Comparison of ENCODE assay signal across 8 cellular contexts in genomic region chr5:151757233-151758140, GRCh38. TPM values are rescaled to one million over a fixed set of nuclear protein-coding genes. Genes with fewer than 3 reads are reported as not detected.
DNase-seq lines count a peak whose midpoint lies in the region; ATAC-seq, FAIRE-seq and TF ChIP-seq lines count a peak whose summit lies in the region.

No MANE protein-coding gene starts in this region.

- peak overlapping the region; percentile 95 for H3K4me3 Mint-ChIP-seq in HFFc6

- no peak for TF ChIP-seq RAD21 in SK-N-SH (IDR thresholded peaks at IDR 0.05; ENCODE audit: low read length)

- H3K27me3 ChIP-seq in SK-N-SH (ENCODE audit: insufficient read depth) (no peaks in the 10 kb centered on the region), bronchial epithelial cell (ENCODE audit: control insufficient read depth, insufficient read depth, low read length) (no peaks in the 10 kb centered on the region), lung (ENCODE audit: control insufficient read depth, insufficient read depth) (no peaks in the 10 kb centered on the region), thoracic aorta (replicated peaks; ENCODE audit: insufficient read depth) (no peaks in the 10 kb centered on the region)

- no peak for FAIRE-seq in bronchial epithelial cell (lab: Jason Lieb, UNC)

- H3F3A ChIP-seq in SK-N-SH (replicated peaks; ENCODE audit: insufficient read depth), result no peaks in the 10 kb centered on the region

- H3K36me3 ChIP-seq in SK-N-SH (replicated peaks in 1 of 2; ENCODE audit: control insufficient read depth in 1 of 2, insufficient read depth in 2 of 2, low read length in 1 of 2) (peaks cover 2 to 12% of the 10 kb centered on the region in 2 experiments), bronchial epithelial cell (ENCODE audit: control insufficient read depth, insufficient read depth, low read length) (peaks cover 2% of the 10 kb centered on the region), lung (ENCODE audit: control insufficient read depth in 2 of 2, insufficient read depth in 2 of 2, low read length in 2 of 2) (peaks cover 0 to 2% of the 10 kb centered on the region in 2 donors), thoracic aorta (no peaks in the 10 kb centered on the region)

- peak overlapping the region; percentile 86 for H3K27ac Mint-ChIP-seq in HFFc6

- POLR2A ChIA-PET in SK-N-SH (lab: Yijun Ruan, JAX), result interaction anchor here (0.8 to 2.1 kb wide), 2 partner anchors 9 to 14 kb away, joined by 3 to 10 read pairs; partner anchors contain the start of gene G3BP1

- CTCF ChIA-PET in SK-N-SH (lab: Yijun Ruan, JAX), result interaction anchor here (0.9 to 3.5 kb wide), 6 partner anchors 14 to 99 kb away, joined by 3 to 28 read pairs (median 6); partner anchors contain the start of gene G3BP1

- peaks cover 53% of the 10 kb centered on the region for H3K79me2 ChIP-seq in SK-N-SH (ENCODE audit: insufficient read depth)

- H3K9ac ChIP-seq in SK-N-SH, result peak overlapping the region; percentile 86

- 0 out of 2 replicates have a peak overlapping the region, but pooled peaks have one; percentile 88 for H2AFZ ChIP-seq in SK-N-SH (ENCODE audit: low read depth)

- H3K4me1 ChIP-seq in SK-N-SH (ENCODE audit: control insufficient read depth in 1 of 2, insufficient read depth in 2 of 2, low read depth in 1 of 2, low read length in 1 of 2), result peaks cover 0 to 17% of the 10 kb centered on the region in 2 experiments; a peak in 1 of 4 replicates
- peaks cover 0 to 8% of the 10 kb centered on the region in 2 donors for H3K4me1 ChIP-seq in lung (ENCODE audit: control insufficient read depth in 2 of 2, insufficient read depth in 2 of 2, low read length in 2 of 2)
- H3K4me1 ChIP-seq in thoracic aorta (ENCODE audit: control insufficient read depth in 1 of 2, low read depth in 2 of 2), result peaks cover 21 to 38% of the 10 kb centered on the region in 2 donors

- DNase-seq in ELF-1 (ENCODE audit: low read depth, low spot score) (peak; percentile 30), HFFc6 (no peak), SK-N-SH (no peak), bronchial epithelial cell (ENCODE audit: low read depth) (peak; percentile 34), lung (ENCODE audit: low spot score) (no peak), thoracic aorta (ENCODE audit: low spot score) (no peak), NCI-H2171 treated with DMSO at 0.1 percent for 48 hours (lab: John Stamatoyannopoulos, UW) (no peak), ureter (ENCODE audit: low spot score) (no peak)

- no peaks in the 10 kb centered on the region for H3K9me3 Mint-ChIP-seq in HFFc6

- H3K4me3 ChIP-seq in SK-N-SH (ENCODE audit: low read depth in 2 of 2, low read length in 1 of 2) (peak overlapping the region; percentile 73 to 85), bronchial epithelial cell (ENCODE audit: low read depth, low read length) (peak overlapping the region; percentile 80), lung (peak overlapping the region; percentile 88), thoracic aorta (peak overlapping the region; percentile 90)

- H3K36me3 Mint-ChIP-seq in HFFc6 (ENCODE audit: low read depth), result peaks cover 11% of the 10 kb centered on the region

- WGBS in SK-N-SH (ENCODE audit: low lambda C conversion rate), result 26% methylated on average over 9 of the region's 9 CpGs
- WGBS in lung, 2 donors, result 19 to 29% methylated on average over 9 of the region's 9 CpGs

- H3K4me2 ChIP-seq in SK-N-SH, result peak overlapping the region; percentile 92

- ATAC-seq in lung (ENCODE audit: insufficient read depth, low FRiP score) (no peak), thoracic aorta (ENCODE audit: insufficient number of reproducible peaks, low FRiP score, low read depth) (no peak)

- H3K4me1 Mint-ChIP-seq in HFFc6 (ENCODE audit: low read depth), result peaks cover 36% of the 10 kb centered on the region

- no peak for TF ChIP-seq EP300 in SK-N-SH (IDR thresholded peaks at IDR 0.05; ENCODE audit: borderline replicate concordance in 1 of 2, low read depth in 1 of 2, low read length in 1 of 2)

- H3K27ac ChIP-seq in SK-N-SH (ENCODE audit: low read depth in 2 of 2, low read length in 1 of 2) (peak overlapping the region; percentile 48 to 59; a peak in 2 of 4 replicates), lung (ENCODE audit: low read depth in 1 of 2, low read length in 1 of 2) (peak overlapping the region; percentile 79 to 93), thoracic aorta (peak overlapping the region; percentile 70 to 93)

- no peaks in the 10 kb centered on the region for H4K20me1 ChIP-seq in SK-N-SH (ENCODE audit: insufficient read depth)

- H3K9me2 ChIP-seq in SK-N-SH, result no peaks in the 10 kb centered on the region

- H3K9me3 ChIP-seq in SK-N-SH (no peaks in the 10 kb centered on the region), lung (ENCODE audit: control insufficient read depth in 2 of 2, insufficient read depth in 1 of 2, low read length in 1 of 2) (no peaks in the 10 kb centered on the region), thoracic aorta (no peaks in the 10 kb centered on the region)

- TF ChIP-seq CTCF in HFFc6 (IDR thresholded peaks at IDR 0.05), result no peak
- no peak for TF ChIP-seq CTCF in SK-N-SH (IDR thresholded peaks at IDR 0.05)
- no peak for TF ChIP-seq CTCF in bronchial epithelial cell (IDR thresholded peaks at IDR 0.05; ENCODE audit: insufficient read depth, low read length, severe bottlenecking)
- no peak for TF ChIP-seq CTCF in lung (IDR thresholded peaks at IDR 0.05; ENCODE audit: control extremely low read depth, extremely low read depth)
- TF ChIP-seq CTCF in thoracic aorta (IDR thresholded peaks at IDR 0.05), result no peak

- no peaks in the 10 kb centered on the region for H3K27me3 Mint-ChIP-seq in HFFc6 (ENCODE audit: insufficient read depth)

TF ChIP-seq in SK-N-SH, 30 proteins besides CTCF, POLR2A, EP300 and RAD21 (continues in another document):
- TF ChIP-seq MEF2A (IDR thresholded peaks at IDR 0.05; ENCODE audit: borderline replicate concordance, low read depth), result no peak
- no peak for TF ChIP-seq RFX5 (IDR thresholded peaks at IDR 0.05; ENCODE audit: low read length)
- no peak for TF ChIP-seq FOXM1 (IDR thresholded peaks at IDR 0.05; ENCODE audit: low read depth)
- TF ChIP-seq IRF3 (IDR thresholded peaks at IDR 0.05; ENCODE audit: low read depth, low read length), result no peak
- no peak for TF ChIP-seq SIN3A (IDR thresholded peaks at IDR 0.05; ENCODE audit: borderline replicate concordance, low read depth, low read length)
- TF ChIP-seq, protein P1, sequence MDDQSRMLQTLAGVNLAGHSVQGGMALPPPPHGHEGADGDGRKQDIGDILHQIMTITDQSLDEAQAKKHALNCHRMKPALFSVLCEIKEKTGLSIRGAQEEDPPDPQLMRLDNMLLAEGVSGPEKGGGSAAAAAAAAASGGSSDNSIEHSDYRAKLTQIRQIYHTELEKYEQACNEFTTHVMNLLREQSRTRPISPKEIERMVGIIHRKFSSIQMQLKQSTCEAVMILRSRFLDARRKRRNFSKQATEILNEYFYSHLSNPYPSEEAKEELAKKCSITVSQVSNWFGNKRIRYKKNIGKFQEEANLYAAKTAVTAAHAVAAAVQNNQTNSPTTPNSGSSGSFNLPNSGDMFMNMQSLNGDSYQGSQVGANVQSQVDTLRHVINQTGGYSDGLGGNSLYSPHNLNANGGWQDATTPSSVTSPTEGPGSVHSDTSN (IDR thresholded peaks at IDR 0.05), result no peak
- no peak for TF ChIP-seq CHD2 (IDR thresholded peaks at IDR 0.05; ENCODE audit: low read length, partially characterized antibody)
- TF ChIP-seq, protein P2, sequence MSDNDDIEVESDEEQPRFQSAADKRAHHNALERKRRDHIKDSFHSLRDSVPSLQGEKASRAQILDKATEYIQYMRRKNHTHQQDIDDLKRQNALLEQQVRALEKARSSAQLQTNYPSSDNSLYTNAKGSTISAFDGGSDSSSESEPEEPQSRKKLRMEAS (IDR thresholded peaks at IDR 0.05; ENCODE audit: low read depth), result no peak
- no peak for TF ChIP-seq SMC3 (IDR thresholded peaks at IDR 0.05; ENCODE audit: low read depth, low read length)
- TF ChIP-seq GABPA (IDR thresholded peaks at IDR 0.05; ENCODE audit: low read depth), result no peak
- TF ChIP-seq MXI1 (IDR thresholded peaks at IDR 0.05; ENCODE audit: low read depth, low read length), result no peak; the same call in 1 of the 2 replicates

RNA-seq across cellular contexts. Expression of gene ATOX1, which starts 0.9 kb away (rescaled TPM):
- total RNA-seq in HFFc6 (2021; fragmentation: NEBNext Ultra II Directional; extraction: Animal tissue kit (Norgen Biotek cat#: 25700)), result 100 to 1,000 TPM; 148 to 185 (median 155) TPM
- polyA plus RNA-seq in SK-N-SH (2012; rRNA removed), result 344 and 497 TPM in 2 replicates
- 405 and 434 TPM in 2 replicates for polyA plus RNA-seq in SK-N-SH (2012; cell fraction: cytosol; rRNA removed)
- polyA plus RNA-seq in SK-N-SH (2012; cell fraction: nucleus; rRNA removed), result 101 and 168 TPM in 2 replicates
- 26.9 and 61.4 TPM in 2 replicates for total RNA-seq in bronchial epithelial cell
- 10 to 100 TPM; 65.1 to 96.8 TPM for total RNA-seq in lung
- polyA plus RNA-seq in lung, result 100 to 1,000 TPM; 145 to 225 TPM
- 10 to 100 TPM; 32.9 to 36.8 TPM for total RNA-seq in thoracic aorta
- total RNA-seq in ureter, result 88.6 TPM

RNA-seq across cellular contexts. Expression of gene G3BP1, which starts 14.3 kb away (rescaled TPM):
- total RNA-seq in HFFc6 (2021; fragmentation: NEBNext Ultra II Directional; extraction: Animal tissue kit (Norgen Biotek cat#: 25700)), result 100 to 1,000 TPM; 242 to 284 (median 245) TPM
- polyA plus RNA-seq in SK-N-SH (2012; rRNA removed), result 21.7 and 25.1 TPM in 2 replicates
- 28.6 and 28.8 TPM in 2 replicates for polyA plus RNA-seq in SK-N-SH (2012; cell fraction: cytosol; rRNA removed)
- 17.3 and 24.7 TPM in 2 replicates for polyA plus RNA-seq in SK-N-SH (2012; cell fraction: nucleus; rRNA removed)
- total RNA-seq in bronchial epithelial cell, result 178 and 242 TPM in 2 replicates
- 100 to 1,000 TPM; 134 to 171 TPM for total RNA-seq in lung
- polyA plus RNA-seq in lung, result 10 to 100 TPM; 19.1 to 40.5 TPM
- total RNA-seq in thoracic aorta, result 100 to 1,000 TPM in 1 of 2 donors, 10 to 100 TPM in 1; 64.7 to 182 TPM
- 209 TPM for total RNA-seq in ureter

Comparison
In these comparisons a context has a peak if more than half of its experiments do, and no peak if none do; other contexts are left out.
1. DNase-seq: peak in ELF-1 (single experiment) and bronchial epithelial cell (single experiment); none in HFFc6 (single experiment), SK-N-SH (single experiment), lung (single experiment), thoracic aorta (single experiment), NCI-H2171 treated with DMSO at 0.1 percent for 48 hours (single experiment) and ureter (single experiment).
2. Peak in every context shown above with its lines, with median percentiles within 50 percentile points of each other: H3K27ac ChIP-seq and H3K4me3 ChIP-seq.